ENCODE assay signal across 21 cellular contexts in genomic region chr2:56713161-56713676, GRCh38.
DNase-seq lines count a peak whose midpoint lies in the region; ATAC-seq and TF ChIP-seq lines count a peak whose summit lies in the region.
"Had no signal": no experiment of that assay in that cellular context is flagged by ENCODE, and none has a peak within 500 bp of the region (broad histone marks: within the 10 kb centered on the region; RNA-seq: fewer than 3 reads in every experiment).

No MANE protein-coding gene starts in this region.

- H3K4me2 ChIP-seq in PC-3 (ENCODE audit: low read length), result no peak overlapping the region
- no peak overlapping the region for H3K4me2 ChIP-seq in GM23338
- H3K4me2 ChIP-seq: A549, KMS-11, neural progenitor cell had no signal

- peak overlapping the region; percentile 40 for H3K27ac ChIP-seq in cardiac muscle cell
- no peak overlapping the region for H3K27ac ChIP-seq in right cardiac atrium (ENCODE audit: low read length)
- H3K27ac ChIP-seq in PC-3 (ENCODE audit: low read length), result no peak overlapping the region
- no peak overlapping the region for H3K27ac ChIP-seq in thyroid gland
- no peak overlapping the region for H3K27ac ChIP-seq in GM23338 (ENCODE audit: low read depth)
- H3K27ac ChIP-seq: A549, KMS-11, neural progenitor cell, uterus had no signal

- H3K27ac Mint-ChIP-seq in GM23338, result no peak overlapping the region
- H3K27ac Mint-ChIP-seq: activated naive CD4-positive, alpha-beta T cell treated with anti-CD3 and anti-CD28 coated beads, Interleukin-2, amount 50 U/mL, for 24 hours; neural progenitor cell; T-helper 1 cell treated with Interleukin-12 subunit alpha and Interleukin-12 subunit beta and Interleukin-4 antibody, amounts not matched to agents 30 μg/mL and 1 μg/mL, for 36 hours had no signal

- H3K36me3 Mint-ChIP-seq in GM23338 (ENCODE audit: low read depth), result no peaks in the 10 kb centered on the region
- H3K36me3 Mint-ChIP-seq: activated naive CD4-positive, alpha-beta T cell treated with anti-CD3 and anti-CD28 coated beads, Interleukin-2, amount 50 U/mL, for 24 hours; neural progenitor cell had no signal

- no peak overlapping the region for H3K9ac ChIP-seq in PC-3 (ENCODE audit: low read length)
- H3K9ac ChIP-seq: KMS-11, neural progenitor cell had no signal

- H3K4me1 Mint-ChIP-seq in GM23338, result no peaks in the 10 kb centered on the region
- H3K4me1 Mint-ChIP-seq: activated naive CD4-positive, alpha-beta T cell treated with anti-CD3 and anti-CD28 coated beads, Interleukin-2, amount 50 U/mL, for 24 hours; neural progenitor cell had no signal

- TF ChIP-seq POLR2A in thyroid gland (IDR thresholded peaks at IDR 0.05), result no peak

- BruUV-seq in PC-3 (replicated peaks; lab: Mats Ljungman, UMichigan), result no TSS peak

- TF ChIP-seq CTCF in cardiac muscle cell (IDR thresholded peaks at IDR 0.05; ENCODE audit: low read depth, low read length), result no peak
- no peak for TF ChIP-seq CTCF in PC-3 (conservative IDR thresholded peaks at IDR 0.05; ENCODE audit: low read depth, low read length)
- TF ChIP-seq CTCF in thyroid gland (IDR thresholded peaks at IDR 0.05), result no peak
- no peak for TF ChIP-seq CTCF in GM23338 (conservative IDR thresholded peaks at IDR 0.05; ENCODE audit: low read depth in 2 of 2)

- H3K27me3 Mint-ChIP-seq in GM23338 (ENCODE audit: insufficient read depth, low read depth, poor library complexity), result no peaks in the 10 kb centered on the region
- H3K27me3 Mint-ChIP-seq: activated naive CD4-positive, alpha-beta T cell treated with anti-CD3 and anti-CD28 coated beads, Interleukin-2, amount 50 U/mL, for 24 hours had no signal

- H3K79me2 ChIP-seq in PC-3 (ENCODE audit: low read length), result no peaks in the 10 kb centered on the region
- H3K79me2 ChIP-seq in GM23338 (replicated peaks; ENCODE audit: insufficient read depth), result no peaks in the 10 kb centered on the region

- intact Hi-C loops in right cardiac atrium (cut with DNase I), result no loop called here
- intact Hi-C loops in PC-3 (cut with micrococcal nuclease), result no loop called here
- intact Hi-C loops in thyroid gland (cut with DNase I), result no loop called here

- H3K4me3 ChIP-seq in cardiac muscle cell, result no peak overlapping the region
- H3K4me3 ChIP-seq in right cardiac atrium (ENCODE audit: low read length), result no peak overlapping the region
- no peak overlapping the region for H3K4me3 ChIP-seq in PC-3 (ENCODE audit: low read length)
- H3K4me3 ChIP-seq in thyroid gland (replicated peaks in 1 of 3), result no peak overlapping the region
- H3K4me3 ChIP-seq in GM23338, result no peak overlapping the region
- H3K4me3 ChIP-seq: A549, neural progenitor cell, uterus had no signal

- no peaks in the 10 kb centered on the region for H3K9me2 ChIP-seq in PC-3 (replicated peaks; ENCODE audit: low read length)
- no peaks in the 10 kb centered on the region for H3K9me2 ChIP-seq in GM23338 (ENCODE audit: insufficient read depth)

- CTCF ChIA-PET in PC-3 (lab: Charles Lee), result no interaction called here

- no peak overlapping the region for H2AFZ ChIP-seq in PC-3 (ENCODE audit: low read length)
- no peak overlapping the region for H2AFZ ChIP-seq in GM23338
- H2AFZ ChIP-seq: neural progenitor cell had no signal

- H3K36me3 ChIP-seq in cardiac muscle cell (no peaks in the 10 kb centered on the region), PC-3 (ENCODE audit: low read depth, low read length) (no peaks in the 10 kb centered on the region), thyroid gland (no peaks in the 10 kb centered on the region), GM23338 (ENCODE audit: insufficient read depth) (no peaks in the 10 kb centered on the region)
- H3K36me3 ChIP-seq: neural progenitor cell, uterus had no signal

- DNase-seq in cardiac muscle cell (ENCODE audit: low read depth in 1 of 2, low spot score in 1 of 2) (peak; percentile 47 to 66), right cardiac atrium (no peak), PC-3 (peak; percentile 13), fibroblast of the conjunctiva (ENCODE audit: low read depth) (peak; percentile 14), stromal cell of bone marrow (ENCODE audit: low read depth) (peak; percentile 49), thyroid gland (no peak), GM23338 (ENCODE audit: low spot score) (no peak), dermis blood vessel endothelial cell (no peak)
- DNase-seq: cerebellar nuclear complex; H7; NCI-H1694; NCI-H526; RPMI8226; stimulated activated naive CD4-positive, alpha-beta T cell treated with Interleukin-2 at 50 U/mL for 16 hours; uterus had no signal

- H3F3A ChIP-seq in PC-3 (ENCODE audit: low read length, unreplicated experiment) (no peaks in the 10 kb centered on the region), GM23338 (replicated peaks; ENCODE audit: low read depth) (no peaks in the 10 kb centered on the region)

- peaks cover 28% of the 10 kb centered on the region for H3K4me1 ChIP-seq in cardiac muscle cell (ENCODE audit: low read depth)
- H3K4me1 ChIP-seq in right cardiac atrium (ENCODE audit: control insufficient read depth, insufficient read depth, low read length), result no peaks in the 10 kb centered on the region
- no peaks in the 10 kb centered on the region for H3K4me1 ChIP-seq in PC-3 (ENCODE audit: insufficient read depth, low read length)
- H3K4me1 ChIP-seq in thyroid gland, result no peaks in the 10 kb centered on the region
- H3K4me1 ChIP-seq in GM23338 (ENCODE audit: insufficient read depth), result no peaks in the 10 kb centered on the region
- H3K4me1 ChIP-seq: A549, neural progenitor cell, uterus had no signal

- 54% methylated on average over 5 of the region's 5 CpGs for WGBS in right cardiac atrium
- WGBS in thyroid gland, 2 donors, result 68 to 77% methylated on average over 5 of the region's 5 CpGs

- H3K27me3 ChIP-seq in cardiac muscle cell (no peaks in the 10 kb centered on the region), right cardiac atrium (ENCODE audit: control insufficient read depth, insufficient read depth) (no peaks in the 10 kb centered on the region), PC-3 (ENCODE audit: low read length) (no peaks in the 10 kb centered on the region; the same call in 1 of the 2 replicates), thyroid gland (no peaks in the 10 kb centered on the region), GM23338 (ENCODE audit: insufficient read depth) (no peaks in the 10 kb centered on the region)
- H3K27me3 ChIP-seq: neural progenitor cell, uterus had no signal

- H4K20me1 ChIP-seq in PC-3 (ENCODE audit: low read length) (no peaks in the 10 kb centered on the region), GM23338 (replicated peaks; ENCODE audit: insufficient read depth) (no peaks in the 10 kb centered on the region)

- H3K9me3 Mint-ChIP-seq in GM23338, result peaks cover 3% of the 10 kb centered on the region; the same call in 2 of the 3 replicates
- H3K9me3 Mint-ChIP-seq: neural progenitor cell had no signal

- ATAC-seq in right cardiac atrium, result no peak
- ATAC-seq in PC-3, result no peak
- no peak for ATAC-seq in GM23338
- ATAC-seq: A549; activated CD4-positive, CD25-positive, alpha-beta regulatory T cell treated with anti-CD3 and anti-CD28 coated beads, Interleukin-2, amount 50 U/mL, for 24 hours had no signal

- H3K9me3 ChIP-seq in cardiac muscle cell (ENCODE audit: low read depth) (no peaks in the 10 kb centered on the region), right cardiac atrium (ENCODE audit: control insufficient read depth, low read length) (no peaks in the 10 kb centered on the region), PC-3 (ENCODE audit: low read length) (no peaks in the 10 kb centered on the region), thyroid gland (no peaks in the 10 kb centered on the region)
- H3K9me3 ChIP-seq: A549, uterus had no signal

- no peak overlapping the region for H3K4me3 Mint-ChIP-seq in GM23338
- H3K4me3 Mint-ChIP-seq: activated naive CD4-positive, alpha-beta T cell treated with anti-CD3 and anti-CD28 coated beads, Interleukin-2, amount 50 U/mL, for 24 hours; neural progenitor cell; T-helper 1 cell treated with Interleukin-12 subunit alpha and Interleukin-12 subunit beta and Interleukin-4 antibody, amounts not matched to agents 30 μg/mL and 1 μg/mL, for 36 hours had no signal

- POLR2A ChIA-PET in PC-3 (lab: Charles Lee; ENCODE audit: unreplicated experiment), result no interaction called here

TF ChIP-seq in GM23338, 12 proteins besides CTCF, POLR2A, EP300 and RAD21 (continues in another document):
- TF ChIP-seq EZH2phosphoT487 (IDR thresholded peaks at IDR 0.05; ENCODE audit: unreplicated experiment), result no peak
- TF ChIP-seq CREB1 (CRISPR knock-in tag; IDR thresholded peaks at IDR 0.05; ENCODE audit: low read depth), result no peak
- TF ChIP-seq NANOG (IDR thresholded peaks at IDR 0.05; ENCODE audit: borderline replicate concordance), result no peak
- TF ChIP-seq JUNB (IDR thresholded peaks at IDR 0.05; ENCODE audit: unreplicated experiment), result no peak
- no peak for TF ChIP-seq EZH2 (IDR thresholded peaks at IDR 0.05; ENCODE audit: low read depth, unreplicated experiment)

Comparison
In these comparisons a context has a peak if more than half of its experiments do, and no peak if none do; other contexts are left out.
1. DNase-seq: peak in cardiac muscle cell (2 of 2), PC-3 (single experiment), fibroblast of the conjunctiva (single experiment) and stromal cell of bone marrow (single experiment); none in right cardiac atrium (0 of 3), thyroid gland (0 of 2), GM23338 (single experiment) and dermis blood vessel endothelial cell (single experiment).